9 cellular contexts compared by ENCODE assay signal in genomic region chr1:233327938-233328660, GRCh38. TPM values are rescaled to one million over a fixed set of nuclear protein-coding genes. Genes with fewer than 3 reads are reported as not detected.
DNase-seq lines count a peak whose midpoint lies in the region; ATAC-seq and TF ChIP-seq lines count a peak whose summit lies in the region.
"Had no signal": no experiment of that assay in that cellular context is flagged by ENCODE, and none has a peak within 500 bp of the region (broad histone marks: within the 10 kb centered on the region; RNA-seq: fewer than 3 reads in every experiment).

No MANE protein-coding gene starts in this region.

- no peaks in the 10 kb centered on the region for H3K36me3 Mint-ChIP-seq in activated CD4-positive, alpha-beta memory T cell treated with anti-CD3 and anti-CD28 coated beads for 36 hours
- H3K36me3 Mint-ChIP-seq: activated naive CD4-positive, alpha-beta T cell treated with anti-CD3 and anti-CD28 coated beads, Interleukin-2, amount 50 U/mL, for 24 hours had no signal

- POLR2A ChIA-PET in activated CD4-positive, alpha-beta memory T cell treated with anti-CD3 and anti-CD28 coated beads for 36 hours (lab: Charles Lee) = interaction anchor here (0.7 to 1.1 kb wide), 2 partner anchors 30 to 33 kb away, joined by 3 to 4 read pairs; partner anchors contain the start of gene PCNX2

- H3K36me3 ChIP-seq in ES-I3 (ENCODE audit: insufficient read depth, low read length) (no peaks in the 10 kb centered on the region), esophagus squamous epithelium (no peaks in the 10 kb centered on the region), neuron (ENCODE audit: insufficient read depth, low read length) (no peaks in the 10 kb centered on the region)

- peak overlapping the region; percentile 41 for H3K4me3 Mint-ChIP-seq in activated CD4-positive, alpha-beta memory T cell treated with anti-CD3 and anti-CD28 coated beads for 36 hours

- peak overlapping the region; percentile 82 for H2AFZ ChIP-seq in neuron (ENCODE audit: low read depth, low read length)

- peak overlapping the region; percentile 53 for H3K9ac ChIP-seq in ES-I3 (ENCODE audit: low read depth, low read length)

- peaks cover 13% of the 10 kb centered on the region for H3K4me1 Mint-ChIP-seq in activated CD4-positive, alpha-beta memory T cell treated with anti-CD3 and anti-CD28 coated beads for 36 hours (ENCODE audit: low read depth)

- DNase-seq in HuH-7 (ENCODE audit: low spot score) = peak; percentile 13
- peak; percentile 36 for DNase-seq in activated CD4-positive, alpha-beta memory T cell treated with anti-CD3 and anti-CD28 coated beads for 36 hours
- no peak for DNase-seq in esophagus squamous epithelium (lab: John Stamatoyannopoulos, UW)
- DNase-seq in DMS114 treated with DMSO at 0.1 percent for 48 hours (lab: John Stamatoyannopoulos, UW; ENCODE audit: unreplicated experiment) = no peak
- DNase-seq in amniotic stem cell (lab: John Stamatoyannopoulos, UW) = no peak

- peak overlapping the region; percentile 60 to 80 (median 68) for H3K27ac ChIP-seq in esophagus squamous epithelium

- H3K9me3 ChIP-seq in ES-I3 (ENCODE audit: control insufficient read depth, insufficient read depth, low read length) = no peaks in the 10 kb centered on the region
- H3K9me3 ChIP-seq in esophagus squamous epithelium = no peaks in the 10 kb centered on the region
- no peaks in the 10 kb centered on the region for H3K9me3 ChIP-seq in neuron (ENCODE audit: low read length)

- no CpG with 5 or more reads among the region's 105 CpGs for WGBS in esophagus squamous epithelium, 2 donors

- no peak for TF ChIP-seq CTCF in esophagus squamous epithelium (IDR thresholded peaks at IDR 0.05)

- CTCF ChIA-PET in activated CD4-positive, alpha-beta memory T cell treated with anti-CD3 and anti-CD28 coated beads for 36 hours (lab: Charles Lee) = interaction anchor here (0.7 to 2.0 kb wide), 3 partner anchors 23 to 37 kb away, joined by 3 to 6 read pairs (median 5); no protein-coding TSS in a partner anchor

- H3K4me3 ChIP-seq in esophagus squamous epithelium (peak overlapping the region; percentile 61 to 85 (median 72)), neuron (ENCODE audit: low read length) (peak overlapping the region; percentile 31)

- H3K27me3 Mint-ChIP-seq in activated CD4-positive, alpha-beta memory T cell treated with anti-CD3 and anti-CD28 coated beads for 36 hours = no peaks in the 10 kb centered on the region

- TF ChIP-seq POLR2A in esophagus squamous epithelium (IDR thresholded peaks at IDR 0.05) = no peak

- peaks cover 18% of the 10 kb centered on the region; the same call in 1 of the 2 replicates for H3K4me1 ChIP-seq in ES-I3 (ENCODE audit: insufficient read depth, low read length)
- H3K4me1 ChIP-seq in esophagus squamous epithelium = peaks cover 6 to 38% (median 16%) of the 10 kb centered on the region in 3 donors
- H3K4me1 ChIP-seq in neuron (ENCODE audit: insufficient read depth, low read length) = peaks cover 12% of the 10 kb centered on the region

- H3K27me3 ChIP-seq in esophagus squamous epithelium = peaks cover 0 to 27% (median 0%) of the 10 kb centered on the region in 4 donors
- H3K27me3 ChIP-seq in neuron (ENCODE audit: insufficient read depth, low read length) = peaks cover 53% of the 10 kb centered on the region

- H3K27ac Mint-ChIP-seq in activated CD4-positive, alpha-beta memory T cell treated with anti-CD3 and anti-CD28 coated beads for 36 hours = no peak overlapping the region
- H3K27ac Mint-ChIP-seq: activated naive CD4-positive, alpha-beta T cell treated with anti-CD3 and anti-CD28 coated beads, Interleukin-2, amount 50 U/mL, for 24 hours had no signal

- intact Hi-C loops in activated CD4-positive, alpha-beta memory T cell treated with anti-CD3 and anti-CD28 coated beads for 36 hours (cut with micrococcal nuclease) = loop anchor here (1.0 kb wide), 1 partner anchor 33 kb away; the partner anchor contains the start of gene PCNX2
- intact Hi-C loops in esophagus squamous epithelium (cut with DNase I) = no loop called here

- H3K9me3 Mint-ChIP-seq in activated CD4-positive, alpha-beta memory T cell treated with anti-CD3 and anti-CD28 coated beads for 36 hours = no peaks in the 10 kb centered on the region
- H3K9me3 Mint-ChIP-seq: activated naive CD4-positive, alpha-beta T cell treated with anti-CD3 and anti-CD28 coated beads, Interleukin-2, amount 50 U/mL, for 24 hours had no signal

- peak; percentile 24 for ATAC-seq in GM21526 (IDR thresholded peaks at IDR 0.05; ENCODE audit: low FRiP score, unreplicated experiment)

RNA-seq across cellular contexts. Expression of gene MAP3K21, which starts 0.6 kb away (rescaled TPM):
- total RNA-seq in activated CD4-positive, alpha-beta memory T cell treated with anti-CD3 and anti-CD28 coated beads for 36 hours = 1 to 10 TPM; 5.5 to 5.6 TPM
- 1 to 10 TPM; 2.4 to 8.4 (median 4.8) TPM for total RNA-seq in esophagus squamous epithelium

RNA-seq across cellular contexts. Expression of gene PCNX2, which starts 32.6 kb away (rescaled TPM):
- total RNA-seq in activated CD4-positive, alpha-beta memory T cell treated with anti-CD3 and anti-CD28 coated beads for 36 hours = 10 to 100 TPM; 17.8 to 18.5 TPM
- 10 to 100 TPM in 2 of 4 donors, 1 to 10 TPM in 2; 4.3 to 19.5 (median 9.0) TPM for total RNA-seq in esophagus squamous epithelium

Comparison
In these comparisons a context has a peak if more than half of its experiments do, and no peak if none do; other contexts are left out.
1. DNase-seq: peak in HuH-7 (single experiment) and activated CD4-positive, alpha-beta memory T cell treated with anti-CD3 and anti-CD28 coated beads for 36 hours (single experiment); none in esophagus squamous epithelium (single experiment), DMS114 treated with DMSO at 0.1 percent for 48 hours (single experiment) and amniotic stem cell (single experiment).